8 cellular contexts compared by ENCODE assay signal in the genomic region with DNA sequence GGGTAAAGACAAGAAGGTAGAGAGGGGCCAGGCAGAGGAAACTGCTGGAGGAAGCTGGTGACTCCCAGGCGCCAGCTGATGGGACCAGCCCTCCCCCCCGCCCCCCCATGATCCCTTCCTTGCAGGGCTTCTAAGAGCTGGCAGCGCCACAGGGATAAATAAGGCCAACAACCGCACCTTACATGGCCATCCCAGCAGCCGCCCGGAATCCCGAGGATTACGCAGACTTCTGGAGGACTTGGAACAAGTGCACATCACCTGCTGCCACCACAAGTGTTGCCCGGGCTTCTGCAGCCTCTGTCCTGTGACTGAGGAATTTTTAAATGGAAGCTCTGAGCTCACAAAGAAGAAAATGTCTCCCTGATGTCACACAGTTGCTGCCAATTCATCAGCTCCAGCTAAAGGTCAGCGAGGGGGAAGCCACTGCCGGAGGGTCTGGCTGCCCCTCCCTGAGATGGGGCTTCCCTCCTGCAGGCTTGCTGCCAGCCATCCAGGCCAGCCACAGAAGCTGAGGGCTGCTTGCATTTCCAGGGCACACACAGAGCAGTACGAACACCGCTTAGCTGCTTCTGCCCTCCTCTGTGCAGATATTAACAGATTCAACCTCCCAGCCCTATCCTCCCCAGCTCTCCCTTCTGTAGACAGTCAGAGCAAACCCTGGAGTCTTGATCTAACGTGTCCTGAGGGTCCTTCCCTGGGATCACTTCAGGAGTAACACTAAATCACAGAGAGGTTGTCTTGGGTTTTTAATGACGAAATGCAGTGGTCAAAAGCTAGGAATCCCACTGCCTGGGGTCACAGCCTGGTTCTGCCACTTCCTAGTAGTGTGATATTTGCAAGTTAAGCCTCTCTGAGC. TPM values are rescaled to one million over a fixed set of nuclear protein-coding genes. Genes with fewer than 3 reads are reported as not detected.
DNase-seq lines count a peak whose midpoint lies in the region; ATAC-seq, FAIRE-seq and TF ChIP-seq lines count a peak whose summit lies in the region.

No MANE protein-coding gene starts in this region.

- H3K27me3 ChIP-seq in astrocyte (ENCODE audit: insufficient read depth, low read length) (no peaks in the 10 kb centered on the region), layer of hippocampus (ENCODE audit: control insufficient read depth, insufficient read depth, low read length) (no peaks in the 10 kb centered on the region), testis (no peaks in the 10 kb centered on the region)

- intact Hi-C loops in testis (cut with DNase I; ENCODE audit: low total_unique reads): no loop called here

- FAIRE-seq in astrocyte (lab: Jason Lieb, UNC): no peak

- peak overlapping the region; percentile 14 for H3K9ac ChIP-seq in astrocyte (ENCODE audit: low read length)

- no peaks in the 10 kb centered on the region for H3K9me3 Mint-ChIP-seq in astrocyte (ENCODE audit: unreplicated experiment)

- H3K4me1 ChIP-seq in astrocyte (ENCODE audit: insufficient read depth, low read length) (peaks cover 52% of the 10 kb centered on the region), testis (peaks cover 8% of the 10 kb centered on the region)

- no peaks in the 10 kb centered on the region for H3K27me3 Mint-ChIP-seq in astrocyte (ENCODE audit: low read depth, unreplicated experiment)

- H3K27ac Mint-ChIP-seq in astrocyte (ENCODE audit: unreplicated experiment): peak overlapping the region; percentile 80

- no peaks in the 10 kb centered on the region for H3K36me3 ChIP-seq in astrocyte (ENCODE audit: insufficient read depth, low read length)
- H3K36me3 ChIP-seq in testis (ENCODE audit: low read depth, missing control alignments): no peaks in the 10 kb centered on the region

- 53 to 69% methylated on average over 15 of the region's 15 CpGs for WGBS in testis, 2 donors

- H2AFZ ChIP-seq in astrocyte (ENCODE audit: low read depth, low read length): peak overlapping the region; percentile 48

- peak overlapping the region; percentile 40 for H3K4me2 ChIP-seq in astrocyte (ENCODE audit: low read length)

- TF ChIP-seq CTCF in astrocyte (IDR thresholded peaks at IDR 0.05; ENCODE audit: insufficient read depth, low read depth, low read length): no peak
- no peak for TF ChIP-seq CTCF in testis (IDR thresholded peaks at IDR 0.05)

- H3K79me2 ChIP-seq in astrocyte (ENCODE audit: insufficient read depth, low read length): no peaks in the 10 kb centered on the region

- peak overlapping the region; percentile 29 for H3K27ac ChIP-seq in astrocyte (ENCODE audit: low read depth, low read length)
- H3K27ac ChIP-seq in layer of hippocampus (ENCODE audit: low read depth, low read length): peak overlapping the region; percentile 65
- peak overlapping the region in 1 of 2 donors; percentile 10 for H3K27ac ChIP-seq in testis

- no peaks in the 10 kb centered on the region for H4K20me1 ChIP-seq in astrocyte (ENCODE audit: insufficient read depth, low read length)

- peaks cover 54% of the 10 kb centered on the region for H3K4me1 Mint-ChIP-seq in astrocyte (ENCODE audit: low read depth, unreplicated experiment)

- no peak overlapping the region for H3K4me3 Mint-ChIP-seq in astrocyte (ENCODE audit: unreplicated experiment)

- H3K4me3 ChIP-seq in astrocyte (ENCODE audit: insufficient read depth, low read depth, low read length) (no peak overlapping the region), testis (no peak overlapping the region)

- H3K36me3 Mint-ChIP-seq in astrocyte (ENCODE audit: low read depth, unreplicated experiment): peaks cover 2% of the 10 kb centered on the region

- no peak for TF ChIP-seq POLR2A in testis (IDR thresholded peaks at IDR 0.05)

- no peak for ATAC-seq in HG03469 (IDR thresholded peaks at IDR 0.05; ENCODE audit: unreplicated experiment)

- peak; percentile 85 for DNase-seq in NCI-H1105 treated with DMSO at 0.1 percent for 48 hours (lab: John Stamatoyannopoulos, UW)
- peak; percentile 75 for DNase-seq in astrocyte (ENCODE audit: low read depth)
- peak; percentile 44 for DNase-seq in testis
- DNase-seq in activated CD8-positive, alpha-beta memory T cell treated with anti-CD3 and anti-CD28 coated beads, Interleukin-2, amount 50 U/mL, for 4 hours: no peak
- DNase-seq in amniotic stem cell (lab: John Stamatoyannopoulos, UW): no peak
- DNase-seq in germinal center (ENCODE audit: low spot score): no peak

- no peaks in the 10 kb centered on the region for H3K9me3 ChIP-seq in astrocyte (ENCODE audit: insufficient read depth, low read depth, low read length)
- H3K9me3 ChIP-seq in testis: no peaks in the 10 kb centered on the region

RNA-seq across cellular contexts. Expression of a gene that starts 38.6 kb away (rescaled TPM):
- 29.0 and 32.1 TPM in 2 replicates for total RNA-seq in astrocyte
- total RNA-seq in testis: 10 to 100 TPM; 20.4 to 30.8 TPM
- polyA plus RNA-seq in testis (ENCODE audit: insufficient read depth, low read depth, low replicate concordance): 28.0 TPM

Comparison
In these comparisons a context has a peak if more than half of its experiments do, and no peak if none do; other contexts are left out.
1. DNase-seq: peak in NCI-H1105 treated with DMSO at 0.1 percent for 48 hours (single experiment), astrocyte (single experiment) and testis (single experiment); none in activated CD8-positive, alpha-beta memory T cell treated with anti-CD3 and anti-CD28 coated beads, Interleukin-2, amount 50 U/mL, for 4 hours (single experiment), amniotic stem cell (single experiment) and germinal center (single experiment).